ENCODE assay signal across 11 cellular contexts in the genomic region with DNA sequence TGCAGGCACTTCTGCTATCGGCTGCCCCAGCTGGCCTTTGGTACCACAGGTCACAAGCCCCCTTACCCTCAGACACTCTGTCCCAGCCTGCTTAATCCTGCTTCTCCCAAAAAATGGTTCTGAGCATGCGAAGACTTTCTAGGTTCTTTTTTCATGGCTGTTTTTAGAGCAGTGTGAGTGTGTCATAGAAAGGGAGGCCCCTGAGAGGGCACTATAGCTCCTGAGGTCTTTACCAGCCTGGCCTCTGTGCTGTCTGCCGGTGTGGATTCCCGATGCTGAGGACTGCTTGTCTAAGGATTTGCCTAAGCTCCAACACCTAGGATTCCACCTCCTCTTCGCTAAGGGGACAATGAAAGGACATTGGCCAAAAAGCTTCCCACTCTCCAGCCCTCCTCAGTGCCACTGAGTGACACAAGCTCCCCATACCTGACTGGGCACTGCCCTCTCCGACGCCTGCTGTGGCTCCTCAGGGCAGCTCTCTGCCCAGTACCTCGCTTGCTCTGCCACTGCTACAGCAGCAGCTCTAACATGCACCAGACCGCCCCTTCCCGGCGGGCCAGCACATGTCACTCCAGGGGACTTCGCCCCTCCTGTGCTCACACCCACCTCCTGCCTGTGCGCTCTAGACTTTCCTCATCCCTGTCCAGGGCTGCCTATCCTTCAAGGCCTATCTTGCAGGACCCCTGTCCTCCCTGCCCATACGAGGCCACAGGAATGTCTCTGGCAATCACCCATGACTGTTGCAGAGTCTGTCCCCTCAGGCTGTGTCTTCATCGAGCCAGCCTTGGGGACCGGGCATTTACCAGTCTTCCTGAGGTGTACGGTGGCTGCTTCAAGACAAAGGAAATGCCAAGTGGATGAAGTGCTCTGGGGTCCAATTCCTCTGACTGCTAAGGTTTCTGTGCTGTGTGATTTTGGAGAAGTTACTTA. TPM values are rescaled to one million over a fixed set of nuclear protein-coding genes. Genes with fewer than 3 reads are reported as not detected.
DNase-seq lines count a peak whose midpoint lies in the region; ATAC-seq and TF ChIP-seq lines count a peak whose summit lies in the region.
"Had no signal": no experiment of that assay in that cellular context is flagged by ENCODE, and none has a peak within 500 bp of the region (broad histone marks: within the 10 kb centered on the region; RNA-seq: fewer than 3 reads in every experiment).

No MANE protein-coding gene starts in this region.

- no peak for DNase-seq in activated T-cell treated with anti-CD3 and anti-CD28 coated beads, Interleukin-2, amount 50 U/mL, for 4 hours
- DNase-seq in activated T-cell treated with anti-CD3 and anti-CD28 coated beads, Interleukin-2, amount 50 U/mL, for 48 hours, result no peak
- no peak for DNase-seq in Jurkat, Clone E6-1 (ENCODE audit: low read depth, low spot score)
- DNase-seq in endodermal cell (no peak), NCI-H2227 treated with DMSO at 0.1 percent for 48 hours (lab: John Stamatoyannopoulos, UW) (no peak), HuH-7 (ENCODE audit: low spot score) (no peak)
- DNase-seq: NCI-H1694 treated with DMSO at 0.1 percent for 48 hours had no signal

- peak overlapping the region; percentile 39 for H3K4me3 ChIP-seq in Jurkat, Clone E6-1 (ENCODE audit: low read length)
- H3K4me3 ChIP-seq in endodermal cell (ENCODE audit: low read length) (no peak overlapping the region), thymus (ENCODE audit: low read length) (no peak overlapping the region)
- H3K4me3 ChIP-seq: coronary artery, PC-9 had no signal

- H3K27me3 ChIP-seq in endodermal cell (ENCODE audit: control insufficient read depth, insufficient read depth, low read length, poor library complexity, severe bottlenecking), result no peaks in the 10 kb centered on the region
- no peaks in the 10 kb centered on the region for H3K27me3 ChIP-seq in thymus (ENCODE audit: control insufficient read depth, insufficient read depth)

- H3K9me3 ChIP-seq in endodermal cell (ENCODE audit: control insufficient read depth, low read length) (no peaks in the 10 kb centered on the region), thymus (ENCODE audit: control insufficient read depth) (no peaks in the 10 kb centered on the region)

- peaks cover 50% of the 10 kb centered on the region for H3K4me1 Mint-ChIP-seq in activated T-cell treated with anti-CD3 and anti-CD28 coated beads, Interleukin-2, amount 50 U/mL, for 4 hours (ENCODE audit: low read depth)
- peaks cover 23% of the 10 kb centered on the region for H3K4me1 Mint-ChIP-seq in endodermal cell

- H3K9ac ChIP-seq in endodermal cell (ENCODE audit: extremely low read depth, low read length, poor library complexity, severe bottlenecking), result no peak overlapping the region

- H3K27ac ChIP-seq in endodermal cell (ENCODE audit: low read depth, low read length) (no peak overlapping the region), thymus (ENCODE audit: low read depth) (peak overlapping the region; percentile 2)
- H3K27ac ChIP-seq: coronary artery, PC-9 had no signal

- H3K27me3 Mint-ChIP-seq in activated T-cell treated with anti-CD3 and anti-CD28 coated beads, Interleukin-2, amount 50 U/mL, for 4 hours (ENCODE audit: low read depth), result no peaks in the 10 kb centered on the region
- H3K27me3 Mint-ChIP-seq in endodermal cell (ENCODE audit: insufficient read depth), result no peaks in the 10 kb centered on the region

- H3K36me3 ChIP-seq in endodermal cell (ENCODE audit: control insufficient read depth, insufficient read depth, low read length) (peaks cover 97% of the 10 kb centered on the region), thymus (ENCODE audit: control insufficient read depth, insufficient read depth) (peaks cover 55% of the 10 kb centered on the region)

- WGBS in endodermal cell (ENCODE audit: insufficient coverage in 1 of 2, insufficient read length in 1 of 2), 2 experiments, result 93% methylated on average over 8 to 17 of the region's 17 CpGs
- 50% methylated on average over 17 of the region's 17 CpGs for WGBS in thymus

- TF ChIP-seq CTCF in endodermal cell (conservative IDR thresholded peaks at IDR 0.05), result no peak

- no peaks in the 10 kb centered on the region for H3K9me3 Mint-ChIP-seq in activated T-cell treated with anti-CD3 and anti-CD28 coated beads, Interleukin-2, amount 50 U/mL, for 4 hours
- H3K9me3 Mint-ChIP-seq in endodermal cell, result no peaks in the 10 kb centered on the region

- peak overlapping the region; percentile 85 for H3K27ac Mint-ChIP-seq in endodermal cell

- H3K4me1 ChIP-seq in endodermal cell (ENCODE audit: control insufficient read depth, insufficient read depth, low read length) (peaks cover 9% of the 10 kb centered on the region), thymus (ENCODE audit: control insufficient read depth, insufficient read depth, low read length) (peaks cover 7% of the 10 kb centered on the region)

- H3K4me3 Mint-ChIP-seq in activated T-cell treated with anti-CD3 and anti-CD28 coated beads, Interleukin-2, amount 50 U/mL, for 4 hours, result no peak overlapping the region
- H3K4me3 Mint-ChIP-seq in endodermal cell, result no peak overlapping the region

- peaks cover 62% of the 10 kb centered on the region for H3K36me3 Mint-ChIP-seq in activated T-cell treated with anti-CD3 and anti-CD28 coated beads, Interleukin-2, amount 50 U/mL, for 4 hours (ENCODE audit: insufficient read depth)
- peaks cover 87% of the 10 kb centered on the region for H3K36me3 Mint-ChIP-seq in endodermal cell (ENCODE audit: low read depth)

- ATAC-seq in activated T-cell treated with anti-CD3 and anti-CD28 coated beads, Interleukin-2, amount 50 U/mL, for 4 hours, result peak; percentile 49 to 53
- no peak for ATAC-seq in HG02678 (IDR thresholded peaks at IDR 0.05; ENCODE audit: unreplicated experiment)

RNA-seq across cellular contexts. Expression of gene MACROH2A1, which starts 21.0 kb away (rescaled TPM):
- total RNA-seq in activated T-cell treated with anti-CD3 and anti-CD28 coated beads, Interleukin-2, amount 50 U/mL, for 4 hours, result 100 to 1,000 TPM; 204 to 234 (median 207) TPM
- 283 TPM for polyA plus RNA-seq in Jurkat, Clone E6-1 (2012; ENCODE audit: insufficient read depth, insufficient read length)
- total RNA-seq in endodermal cell, result 100 to 1,000 TPM; 256 to 288 TPM
- polyA plus RNA-seq in endodermal cell (2013, experiment 1 of 2), result 253 TPM
- polyA plus RNA-seq in endodermal cell (2013, experiment 2 of 2), result 265 TPM
- 206 TPM for polyA plus RNA-seq in thymus
